Comparison of ENCODE assay signal across 29 cellular contexts in genomic region chr5:92977766-92978555, GRCh38.
DNase-seq lines count a peak whose midpoint lies in the region; ATAC-seq, FAIRE-seq and TF ChIP-seq lines count a peak whose summit lies in the region.
"Had no signal": no experiment of that assay in that cellular context is flagged by ENCODE, and none has a peak within 500 bp of the region (broad histone marks: within the 10 kb centered on the region; RNA-seq: fewer than 3 reads in every experiment).

No MANE protein-coding gene starts in this region.

- no peak for TF ChIP-seq CTCF in bronchial epithelial cell (IDR thresholded peaks at IDR 0.05; ENCODE audit: insufficient read depth, low read length, severe bottlenecking)

- CTCF ChIA-PET in activated CD4-positive, alpha-beta memory T cell treated with anti-CD3 and anti-CD28 coated beads, Interleukin-2, amount 10 ng/mL, durations not matched to agents 7 days and 5 days (lab: Charles Lee), result no interaction called here

- peak overlapping the region; percentile 53 for H3K27ac ChIP-seq in layer of hippocampus (ENCODE audit: low read depth, low read length)
- H3K27ac ChIP-seq: body of pancreas, coronary artery, pancreas, thoracic aorta, vagina had no signal

- H3K27ac Mint-ChIP-seq in activated CD4-positive, alpha-beta memory T cell treated with anti-CD3 and anti-CD28 coated beads, Interleukin-2, amount 10 ng/mL, durations not matched to agents 7 days and 5 days, result no peak overlapping the region
- H3K27ac Mint-ChIP-seq: activated naive CD8-positive, alpha-beta T cell treated with anti-CD3 and anti-CD28 coated beads, Interleukin-2, amount 50 U/mL, for 24 hours; CD4-positive, CD25-positive, alpha-beta regulatory T cell; naive thymus-derived CD4-positive, alpha-beta T cell had no signal

- intact Hi-C loops in sciatic nerve (cut with DNase I), result no loop called here

- ATAC-seq in sciatic nerve, result peak; percentile 30
- ATAC-seq: activated naive CD8-positive, alpha-beta T cell treated with anti-CD3 and anti-CD28 coated beads, Interleukin-2, amount 50 U/mL, for 24 hours; body of pancreas; left cardiac atrium; naive thymus-derived CD4-positive, alpha-beta T cell; pancreas; right cardiac atrium had no signal

- H3K4me3 Mint-ChIP-seq in activated CD4-positive, alpha-beta memory T cell treated with anti-CD3 and anti-CD28 coated beads, Interleukin-2, amount 10 ng/mL, durations not matched to agents 7 days and 5 days, result no peak overlapping the region
- H3K4me3 Mint-ChIP-seq: activated naive CD8-positive, alpha-beta T cell treated with anti-CD3 and anti-CD28 coated beads, Interleukin-2, amount 50 U/mL, for 24 hours; CD4-positive, CD25-positive, alpha-beta regulatory T cell; naive thymus-derived CD4-positive, alpha-beta T cell had no signal

- FAIRE-seq in H54 (lab: Jason Lieb, UNC) (peak; percentile 81), bronchial epithelial cell (lab: Jason Lieb, UNC) (no peak)
- FAIRE-seq: H1, pancreas had no signal

- H3K27me3 ChIP-seq in bronchial epithelial cell (ENCODE audit: control insufficient read depth, insufficient read depth, low read length), result no peaks in the 10 kb centered on the region
- H3K27me3 ChIP-seq in layer of hippocampus (ENCODE audit: control insufficient read depth, insufficient read depth, low read length), result no peaks in the 10 kb centered on the region
- H3K27me3 ChIP-seq: body of pancreas, pancreas, vagina had no signal

- H3K36me3 ChIP-seq in bronchial epithelial cell (ENCODE audit: control insufficient read depth, insufficient read depth, low read length), result no peaks in the 10 kb centered on the region
- H3K36me3 ChIP-seq: pancreas, thoracic aorta, vagina had no signal

- DNase-seq in H54 (ENCODE audit: insufficient read length, low spot score) (no peak), bronchial epithelial cell (ENCODE audit: low read depth) (peak; percentile 29), sciatic nerve (ENCODE audit: low spot score) (no peak), DMS53 (lab: John Stamatoyannopoulos, UW) (no peak)
- DNase-seq in activated CD4-positive, alpha-beta T cell treated with anti-CD3 and anti-CD28 coated beads, Interleukin-2, amount 50 U/mL, for 4 hours, result no peak
- DNase-seq in activated CD4-positive, alpha-beta memory T cell treated with anti-CD3 and anti-CD28 coated beads, Interleukin-2, amount 10 ng/mL, durations not matched to agents 7 days and 5 days, result no peak
- DNase-seq: activated CD4-positive, CD25-positive, alpha-beta regulatory T cell; activated gamma-delta T cell; activated naive CD8-positive, alpha-beta T cell treated with anti-CD3 and anti-CD28 coated beads, Interleukin-2, amount 50 U/mL, for 24 hours; activated T-cell treated with anti-CD3 and anti-CD28 coated beads, Interleukin-2, amount 50 U/mL, for 1 hour; body of pancreas; CD4-positive, CD25-positive, alpha-beta regulatory T cell; left cardiac atrium; mesendoderm; naive thymus-derived CD4-positive, alpha-beta T cell; NCI-H1105 treated with DMSO at 0.1 percent for 48 hours; NCI-H2029 treated with DMSO at 0.1 percent for 48 hours; pancreas; right cardiac atrium; SHP77; stimulated activated CD4-positive, alpha-beta T cell treated with anti-CD3 and anti-CD28 coated beads, Interleukin-4, amount 100 ng/mL, for 4 hours; stimulated activated naive CD4-positive, alpha-beta T cell; SW 1271; T1000 had no signal

- no peaks in the 10 kb centered on the region for H3K27me3 Mint-ChIP-seq in activated CD4-positive, alpha-beta memory T cell treated with anti-CD3 and anti-CD28 coated beads, Interleukin-2, amount 10 ng/mL, durations not matched to agents 7 days and 5 days
- H3K27me3 Mint-ChIP-seq: activated naive CD8-positive, alpha-beta T cell treated with anti-CD3 and anti-CD28 coated beads, Interleukin-2, amount 50 U/mL, for 24 hours; CD4-positive, CD25-positive, alpha-beta regulatory T cell had no signal

- POLR2A ChIA-PET in activated CD4-positive, alpha-beta memory T cell treated with anti-CD3 and anti-CD28 coated beads, Interleukin-2, amount 10 ng/mL, durations not matched to agents 7 days and 5 days (lab: Charles Lee), result no interaction called here

- H3K36me3 Mint-ChIP-seq in activated CD4-positive, alpha-beta memory T cell treated with anti-CD3 and anti-CD28 coated beads, Interleukin-2, amount 10 ng/mL, durations not matched to agents 7 days and 5 days (ENCODE audit: low read depth), result no peaks in the 10 kb centered on the region
- H3K36me3 Mint-ChIP-seq: CD4-positive, CD25-positive, alpha-beta regulatory T cell; naive thymus-derived CD4-positive, alpha-beta T cell had no signal

- no peak for TF ChIP-seq POLR2A in H54 (IDR thresholded peaks at IDR 0.05; ENCODE audit: low read depth, low read length)

- H3K9me3 Mint-ChIP-seq in activated CD4-positive, alpha-beta memory T cell treated with anti-CD3 and anti-CD28 coated beads, Interleukin-2, amount 10 ng/mL, durations not matched to agents 7 days and 5 days, result peaks cover 2% of the 10 kb centered on the region

- no peak overlapping the region for H3K4me3 ChIP-seq in bronchial epithelial cell (ENCODE audit: low read depth, low read length)
- H3K4me3 ChIP-seq: body of pancreas, coronary artery, pancreas, thoracic aorta, vagina had no signal

- no peaks in the 10 kb centered on the region for H3K4me1 Mint-ChIP-seq in activated CD4-positive, alpha-beta memory T cell treated with anti-CD3 and anti-CD28 coated beads, Interleukin-2, amount 10 ng/mL, durations not matched to agents 7 days and 5 days
- H3K4me1 Mint-ChIP-seq: activated naive CD8-positive, alpha-beta T cell treated with anti-CD3 and anti-CD28 coated beads, Interleukin-2, amount 50 U/mL, for 24 hours; CD4-positive, CD25-positive, alpha-beta regulatory T cell; naive thymus-derived CD4-positive, alpha-beta T cell had no signal
